ENCODE assay signal across 8 cellular contexts in genomic region chr2:191038241-191038725, GRCh38. TPM values are rescaled to one million over a fixed set of nuclear protein-coding genes. Genes with fewer than 3 reads are reported as not detected.
DNase-seq lines count a peak whose midpoint lies in the region; ATAC-seq and TF ChIP-seq lines count a peak whose summit lies in the region.

No MANE protein-coding gene starts in this region.

- H3K36me3 ChIP-seq in GM23248 (ENCODE audit: low read depth) (no peaks in the 10 kb centered on the region), H7 (replicated peaks; ENCODE audit: control insufficient read depth, insufficient read depth, low read length) (no peaks in the 10 kb centered on the region)

- no peaks in the 10 kb centered on the region for H3K9me3 ChIP-seq in GM23248 (ENCODE audit: low read depth)

- H4K20me1 ChIP-seq in GM23248 (ENCODE audit: insufficient read depth) = no peaks in the 10 kb centered on the region

- no peaks in the 10 kb centered on the region for H3K27me3 ChIP-seq in GM23248 (replicated peaks; ENCODE audit: insufficient read depth)
- no peaks in the 10 kb centered on the region for H3K27me3 ChIP-seq in H7 (ENCODE audit: control insufficient read depth, insufficient read depth, low read length)

- H3F3A ChIP-seq in GM23248 (ENCODE audit: insufficient read depth) = peaks cover 34% of the 10 kb centered on the region

- H3K79me2 ChIP-seq in GM23248 (ENCODE audit: insufficient read depth) = no peaks in the 10 kb centered on the region

- in situ Hi-C loops in GM23248 (cut with MboI) = no loop called here

- DNase-seq in AG09319 (ENCODE audit: extremely low read depth, low read depth) (peak; percentile 89), GM23248 (peak; percentile 93), T-helper 22 cell (ENCODE audit: low read depth) (peak; percentile 24), fibroblast of gingiva (ENCODE audit: low read depth) (peak; percentile 97), H7 (no peak), NCI-H146 treated with DMSO at 0.1 percent for 48 hours (lab: John Stamatoyannopoulos, UW; ENCODE audit: unreplicated experiment) (no peak), DMS 273 (lab: John Stamatoyannopoulos, UW; ENCODE audit: unreplicated experiment) (no peak)

- H3K4me3 ChIP-seq in GM23248 = 0 out of 2 replicates have a peak overlapping the region, but pooled peaks have one; percentile 0
- H3K4me3 ChIP-seq in H7 (ENCODE audit: insufficient read depth, low read depth, low read length) = no peak overlapping the region

- peak overlapping the region; percentile 54 for H3K9ac ChIP-seq in GM23248

- H3K4me2 ChIP-seq in GM23248 (ENCODE audit: unreplicated experiment) = peak overlapping the region; percentile 46

- H2AFZ ChIP-seq in GM23248 = peak overlapping the region; percentile 47

- ATAC-seq in GM21390 (IDR thresholded peaks at IDR 0.05; ENCODE audit: unreplicated experiment) = no peak

- peaks cover 59% of the 10 kb centered on the region for H3K4me1 ChIP-seq in GM23248 (ENCODE audit: insufficient read depth)

- H3K27ac ChIP-seq in GM23248 = peak overlapping the region; percentile 84

- H3K9me2 ChIP-seq in GM23248 (ENCODE audit: insufficient read depth) = no peaks in the 10 kb centered on the region

- WGBS in GM23248 (ENCODE audit: low coverage in 1 of 2, low lambda C conversion rate in 2 of 2, missing lambda C conversion rate in 2 of 2), 2 experiments = 0 to 2% methylated on average over 2 of the region's 2 CpGs

- no peak for TF ChIP-seq CTCF in AG09319 (IDR thresholded peaks at IDR 0.05; ENCODE audit: low read depth, low read length)

RNA-seq across cellular contexts. Expression of gene STAT1, which starts 24.3 kb away (rescaled TPM):
- total RNA-seq in GM23248 (2014; rRNA removed; shearing (Covaris generic)) = 227 and 232 TPM in 2 replicates
- polyA plus RNA-seq in GM23248 (2016; fragmentation: Nextera tagmentation; extraction: Ambion mirVana) = 237 and 238 TPM in 2 replicates
- total RNA-seq in H7 (2014; rRNA removed; shearing (Covaris generic)) = 25.7 and 34.1 TPM in 2 replicates

Comparison
In these comparisons a context has a peak if more than half of its experiments do, and no peak if none do; other contexts are left out.
1. DNase-seq: peak in AG09319 (single experiment), GM23248 (single experiment), T-helper 22 cell (single experiment) and fibroblast of gingiva (single experiment); none in H7 (single experiment), NCI-H146 treated with DMSO at 0.1 percent for 48 hours (single experiment) and DMS 273 (single experiment).